1 cellular context compared by ENCODE assay signal in the genomic region with DNA sequence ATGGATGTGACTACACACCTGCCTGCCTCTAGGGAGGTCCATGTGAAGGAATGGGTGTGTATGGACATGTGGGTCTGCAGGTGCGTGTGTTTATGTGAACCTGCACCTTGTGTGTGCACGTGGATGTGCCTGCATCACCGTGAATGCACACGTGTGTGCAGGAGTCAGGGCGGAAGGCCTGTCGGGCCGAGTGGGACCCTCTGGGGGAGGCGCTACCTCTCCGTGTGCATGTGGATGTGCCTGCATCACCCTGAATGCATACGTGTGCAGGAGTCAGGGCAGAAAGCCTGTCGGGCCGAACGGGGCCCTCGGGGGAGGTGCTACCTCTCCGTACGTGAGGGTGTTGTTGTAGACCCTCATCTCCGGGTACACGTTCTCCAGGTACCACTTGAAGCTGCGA.
TF ChIP-seq lines count a peak whose summit lies in the region.

No MANE protein-coding gene starts in this region.

TF ChIP-seq in H1, 55 proteins besides CTCF, POLR2A, EP300 and RAD21:
- TF ChIP-seq HDAC2 (IDR thresholded peaks at IDR 0.05; ENCODE audit: borderline replicate concordance in 1 of 2, low read depth in 2 of 2, low read length in 2 of 2) (no peak), CBX8 (IDR thresholded peaks at IDR 0.05; ENCODE audit: borderline replicate concordance, low read depth, low read length) (no peak), YY1 (IDR thresholded peaks at IDR 0.05; ENCODE audit: low read depth, low read length) (no peak), TCF12 (IDR thresholded peaks at IDR 0.05; ENCODE audit: low read depth, low read length) (no peak), ASH2L (IDR thresholded peaks at IDR 0.05; ENCODE audit: low read length) (no peak), HDAC6 (IDR thresholded peaks at IDR 0.05; ENCODE audit: low read depth, low read length) (no peak), JUN (IDR thresholded peaks at IDR 0.05; ENCODE audit: low read depth, low read length) (no peak), CHD2 (IDR thresholded peaks at IDR 0.05; ENCODE audit: low read length) (no peak), POU5F1 (IDR thresholded peaks at IDR 0.05; ENCODE audit: low read depth, low read length) (no peak), TBP (IDR thresholded peaks at IDR 0.05; ENCODE audit: low read depth, low read length) (no peak), RBBP5 (IDR thresholded peaks at IDR 0.05; ENCODE audit: borderline replicate concordance, low read depth, low read length) (no peak)
- TF ChIP-seq, protein P1, sequence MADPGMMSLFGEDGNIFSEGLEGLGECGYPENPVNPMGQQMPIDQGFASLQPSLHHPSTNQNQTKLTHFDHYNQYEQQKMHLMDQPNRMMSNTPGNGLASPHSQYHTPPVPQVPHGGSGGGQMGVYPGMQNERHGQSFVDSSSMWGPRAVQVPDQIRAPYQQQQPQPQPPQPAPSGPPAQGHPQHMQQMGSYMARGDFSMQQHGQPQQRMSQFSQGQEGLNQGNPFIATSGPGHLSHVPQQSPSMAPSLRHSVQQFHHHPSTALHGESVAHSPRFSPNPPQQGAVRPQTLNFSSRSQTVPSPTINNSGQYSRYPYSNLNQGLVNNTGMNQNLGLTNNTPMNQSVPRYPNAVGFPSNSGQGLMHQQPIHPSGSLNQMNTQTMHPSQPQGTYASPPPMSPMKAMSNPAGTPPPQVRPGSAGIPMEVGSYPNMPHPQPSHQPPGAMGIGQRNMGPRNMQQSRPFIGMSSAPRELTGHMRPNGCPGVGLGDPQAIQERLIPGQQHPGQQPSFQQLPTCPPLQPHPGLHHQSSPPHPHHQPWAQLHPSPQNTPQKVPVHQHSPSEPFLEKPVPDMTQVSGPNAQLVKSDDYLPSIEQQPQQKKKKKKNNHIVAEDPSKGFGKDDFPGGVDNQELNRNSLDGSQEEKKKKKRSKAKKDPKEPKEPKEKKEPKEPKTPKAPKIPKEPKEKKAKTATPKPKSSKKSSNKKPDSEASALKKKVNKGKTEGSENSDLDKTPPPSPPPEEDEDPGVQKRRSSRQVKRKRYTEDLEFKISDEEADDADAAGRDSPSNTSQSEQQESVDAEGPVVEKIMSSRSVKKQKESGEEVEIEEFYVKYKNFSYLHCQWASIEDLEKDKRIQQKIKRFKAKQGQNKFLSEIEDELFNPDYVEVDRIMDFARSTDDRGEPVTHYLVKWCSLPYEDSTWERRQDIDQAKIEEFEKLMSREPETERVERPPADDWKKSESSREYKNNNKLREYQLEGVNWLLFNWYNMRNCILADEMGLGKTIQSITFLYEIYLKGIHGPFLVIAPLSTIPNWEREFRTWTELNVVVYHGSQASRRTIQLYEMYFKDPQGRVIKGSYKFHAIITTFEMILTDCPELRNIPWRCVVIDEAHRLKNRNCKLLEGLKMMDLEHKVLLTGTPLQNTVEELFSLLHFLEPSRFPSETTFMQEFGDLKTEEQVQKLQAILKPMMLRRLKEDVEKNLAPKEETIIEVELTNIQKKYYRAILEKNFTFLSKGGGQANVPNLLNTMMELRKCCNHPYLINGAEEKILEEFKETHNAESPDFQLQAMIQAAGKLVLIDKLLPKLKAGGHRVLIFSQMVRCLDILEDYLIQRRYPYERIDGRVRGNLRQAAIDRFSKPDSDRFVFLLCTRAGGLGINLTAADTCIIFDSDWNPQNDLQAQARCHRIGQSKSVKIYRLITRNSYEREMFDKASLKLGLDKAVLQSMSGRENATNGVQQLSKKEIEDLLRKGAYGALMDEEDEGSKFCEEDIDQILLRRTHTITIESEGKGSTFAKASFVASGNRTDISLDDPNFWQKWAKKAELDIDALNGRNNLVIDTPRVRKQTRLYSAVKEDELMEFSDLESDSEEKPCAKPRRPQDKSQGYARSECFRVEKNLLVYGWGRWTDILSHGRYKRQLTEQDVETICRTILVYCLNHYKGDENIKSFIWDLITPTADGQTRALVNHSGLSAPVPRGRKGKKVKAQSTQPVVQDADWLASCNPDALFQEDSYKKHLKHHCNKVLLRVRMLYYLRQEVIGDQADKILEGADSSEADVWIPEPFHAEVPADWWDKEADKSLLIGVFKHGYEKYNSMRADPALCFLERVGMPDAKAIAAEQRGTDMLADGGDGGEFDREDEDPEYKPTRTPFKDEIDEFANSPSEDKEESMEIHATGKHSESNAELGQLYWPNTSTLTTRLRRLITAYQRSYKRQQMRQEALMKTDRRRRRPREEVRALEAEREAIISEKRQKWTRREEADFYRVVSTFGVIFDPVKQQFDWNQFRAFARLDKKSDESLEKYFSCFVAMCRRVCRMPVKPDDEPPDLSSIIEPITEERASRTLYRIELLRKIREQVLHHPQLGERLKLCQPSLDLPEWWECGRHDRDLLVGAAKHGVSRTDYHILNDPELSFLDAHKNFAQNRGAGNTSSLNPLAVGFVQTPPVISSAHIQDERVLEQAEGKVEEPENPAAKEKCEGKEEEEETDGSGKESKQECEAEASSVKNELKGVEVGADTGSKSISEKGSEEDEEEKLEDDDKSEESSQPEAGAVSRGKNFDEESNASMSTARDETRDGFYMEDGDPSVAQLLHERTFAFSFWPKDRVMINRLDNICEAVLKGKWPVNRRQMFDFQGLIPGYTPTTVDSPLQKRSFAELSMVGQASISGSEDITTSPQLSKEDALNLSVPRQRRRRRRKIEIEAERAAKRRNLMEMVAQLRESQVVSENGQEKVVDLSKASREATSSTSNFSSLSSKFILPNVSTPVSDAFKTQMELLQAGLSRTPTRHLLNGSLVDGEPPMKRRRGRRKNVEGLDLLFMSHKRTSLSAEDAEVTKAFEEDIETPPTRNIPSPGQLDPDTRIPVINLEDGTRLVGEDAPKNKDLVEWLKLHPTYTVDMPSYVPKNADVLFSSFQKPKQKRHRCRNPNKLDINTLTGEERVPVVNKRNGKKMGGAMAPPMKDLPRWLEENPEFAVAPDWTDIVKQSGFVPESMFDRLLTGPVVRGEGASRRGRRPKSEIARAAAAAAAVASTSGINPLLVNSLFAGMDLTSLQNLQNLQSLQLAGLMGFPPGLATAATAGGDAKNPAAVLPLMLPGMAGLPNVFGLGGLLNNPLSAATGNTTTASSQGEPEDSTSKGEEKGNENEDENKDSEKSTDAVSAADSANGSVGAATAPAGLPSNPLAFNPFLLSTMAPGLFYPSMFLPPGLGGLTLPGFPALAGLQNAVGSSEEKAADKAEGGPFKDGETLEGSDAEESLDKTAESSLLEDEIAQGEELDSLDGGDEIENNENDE (IDR thresholded peaks at IDR 0.05; ENCODE audit: insufficient replicate concordance, low read length) = no peak
- TF ChIP-seq, protein P2, sequence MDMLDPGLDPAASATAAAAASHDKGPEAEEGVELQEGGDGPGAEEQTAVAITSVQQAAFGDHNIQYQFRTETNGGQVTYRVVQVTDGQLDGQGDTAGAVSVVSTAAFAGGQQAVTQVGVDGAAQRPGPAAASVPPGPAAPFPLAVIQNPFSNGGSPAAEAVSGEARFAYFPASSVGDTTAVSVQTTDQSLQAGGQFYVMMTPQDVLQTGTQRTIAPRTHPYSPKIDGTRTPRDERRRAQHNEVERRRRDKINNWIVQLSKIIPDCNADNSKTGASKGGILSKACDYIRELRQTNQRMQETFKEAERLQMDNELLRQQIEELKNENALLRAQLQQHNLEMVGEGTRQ (IDR thresholded peaks at IDR 0.05; ENCODE audit: low read length) = no peak
